10 cellular contexts compared by ENCODE assay signal in the genomic region with DNA sequence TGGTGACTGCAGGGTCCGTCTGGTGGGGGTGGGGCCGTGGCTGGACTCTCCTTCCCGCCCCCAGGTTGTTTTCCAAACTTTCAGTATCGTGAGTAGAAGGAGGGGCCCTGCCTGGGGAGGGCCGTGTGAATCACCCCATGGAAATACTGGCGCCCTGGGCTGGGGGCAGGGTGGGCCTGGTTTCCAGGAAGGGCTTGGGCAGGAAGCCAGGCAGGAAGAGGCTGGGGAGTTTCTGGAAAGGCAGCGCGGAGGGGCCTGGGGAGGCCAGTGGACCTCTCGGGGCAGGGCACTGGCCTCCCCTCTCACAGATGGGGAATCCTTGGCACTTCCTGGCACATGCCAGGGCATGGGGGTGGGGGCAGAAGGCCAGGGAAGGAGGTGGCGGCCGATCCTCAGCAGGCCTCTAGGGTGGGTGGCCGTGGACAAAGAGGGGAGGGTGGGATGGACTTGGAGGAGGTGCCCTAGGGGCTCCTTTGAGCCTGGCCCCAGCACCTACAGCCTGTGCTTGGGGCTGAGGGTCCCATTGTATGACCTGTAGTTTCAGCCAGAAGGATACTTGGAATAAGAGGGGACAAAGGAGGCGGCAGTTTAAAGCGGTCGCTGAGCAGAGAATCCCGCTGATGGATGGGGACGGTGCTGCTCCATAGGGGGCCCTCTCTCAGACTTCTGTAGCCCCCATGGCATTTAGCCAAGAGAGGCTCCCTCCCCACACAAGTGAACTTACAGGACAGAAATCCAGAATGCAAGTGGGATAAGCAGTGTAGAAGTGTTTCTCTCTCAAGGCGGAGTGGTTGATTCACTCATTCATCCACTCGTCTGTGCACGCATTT. TPM values are rescaled to one million over a fixed set of nuclear protein-coding genes. Genes with fewer than 3 reads are reported as not detected.
DNase-seq lines count a peak whose midpoint lies in the region; ATAC-seq and TF ChIP-seq lines count a peak whose summit lies in the region.
"Had no signal": no experiment of that assay in that cellular context is flagged by ENCODE, and none has a peak within 500 bp of the region (broad histone marks: within the 10 kb centered on the region; RNA-seq: fewer than 3 reads in every experiment).

No MANE protein-coding gene starts in this region.

- H3K27ac Mint-ChIP-seq in CD8-positive, alpha-beta memory T cell, result no peak overlapping the region
- H3K27ac Mint-ChIP-seq in osteocyte (ENCODE audit: unreplicated experiment), result peak overlapping the region; percentile 94
- H3K27ac Mint-ChIP-seq in stimulated activated memory B cell treated with anti-CD40 and anti-IgM and Interleukin-4, amounts not matched to agents 10 μg/mL and 1 μg/mL and 100 μg/mL, for 72 hours, result no peak overlapping the region

- POLR2A ChIA-PET in CD8-positive, alpha-beta memory T cell (lab: Charles Lee), result no interaction called here

- peaks cover 20 to 46% of the 10 kb centered on the region in 2 donors for H3K27me3 Mint-ChIP-seq in CD8-positive, alpha-beta memory T cell
- no peaks in the 10 kb centered on the region for H3K27me3 Mint-ChIP-seq in osteocyte (ENCODE audit: unreplicated experiment)
- peaks cover 77% of the 10 kb centered on the region for H3K27me3 Mint-ChIP-seq in stimulated activated memory B cell treated with anti-CD40 and anti-IgM and Interleukin-4, amounts not matched to agents 10 μg/mL and 1 μg/mL and 100 μg/mL, for 72 hours

- peaks cover 1 to 8% (median 3%) of the 10 kb centered on the region in 3 donors for H3K4me1 Mint-ChIP-seq in CD8-positive, alpha-beta memory T cell
- peaks cover 40% of the 10 kb centered on the region for H3K4me1 Mint-ChIP-seq in osteocyte (ENCODE audit: unreplicated experiment)
- H3K4me1 Mint-ChIP-seq in stimulated activated memory B cell treated with anti-CD40 and anti-IgM and Interleukin-4, amounts not matched to agents 10 μg/mL and 1 μg/mL and 100 μg/mL, for 72 hours, result no peaks in the 10 kb centered on the region

- TF ChIP-seq CTCF in foreskin fibroblast (IDR thresholded peaks at IDR 0.05; ENCODE audit: low read depth, low read length) (no peak), osteocyte (IDR thresholded peaks at IDR 0.05) (no peak)

- CTCF ChIA-PET in CD8-positive, alpha-beta memory T cell (lab: Charles Lee), result interaction anchor here (1.4 kb wide), 1 partner anchor 18 kb away, joined by 3 read pairs; no protein-coding TSS in a partner anchor

- no peak overlapping the region for H3K4me3 Mint-ChIP-seq in CD8-positive, alpha-beta memory T cell
- H3K4me3 Mint-ChIP-seq in osteocyte (ENCODE audit: unreplicated experiment), result peak overlapping the region; percentile 65
- H3K4me3 Mint-ChIP-seq in stimulated activated memory B cell treated with anti-CD40 and anti-IgM and Interleukin-4, amounts not matched to agents 10 μg/mL and 1 μg/mL and 100 μg/mL, for 72 hours, result no peak overlapping the region

- DNase-seq in CD8-positive, alpha-beta memory T cell, result no peak
- peak; percentile 84 for DNase-seq in UCSD-AML1 (lab: John Stamatoyannopoulos, UW; ENCODE audit: unreplicated experiment)
- peak; percentile 48 to 61 for DNase-seq in foreskin fibroblast
- DNase-seq in osteocyte (ENCODE audit: extremely low spot score, unreplicated experiment), result peak; percentile 89
- no peak for DNase-seq in NCI-H345 (lab: John Stamatoyannopoulos, UW)
- no peak for DNase-seq in NCI-H2227 treated with DMSO at 0.1 percent for 48 hours (lab: John Stamatoyannopoulos, UW)
- DNase-seq: COR-L47 had no signal

- no peaks in the 10 kb centered on the region for H3K36me3 ChIP-seq in CD8-positive, alpha-beta memory T cell (ENCODE audit: insufficient read depth, low read length)

- H3K27ac ChIP-seq in CD8-positive, alpha-beta memory T cell (ENCODE audit: low read depth, low read length), result peak overlapping the region; percentile 24

- H3K9me3 Mint-ChIP-seq in CD8-positive, alpha-beta memory T cell, result peaks cover 0 to 2% (median 0%) of the 10 kb centered on the region in 5 donors
- H3K9me3 Mint-ChIP-seq in osteocyte (ENCODE audit: unreplicated experiment), result no peaks in the 10 kb centered on the region
- no peaks in the 10 kb centered on the region for H3K9me3 Mint-ChIP-seq in stimulated activated memory B cell treated with anti-CD40 and anti-IgM and Interleukin-4, amounts not matched to agents 10 μg/mL and 1 μg/mL and 100 μg/mL, for 72 hours

- H3K9me3 ChIP-seq in CD8-positive, alpha-beta memory T cell (ENCODE audit: low read length), result no peaks in the 10 kb centered on the region

- no peaks in the 10 kb centered on the region for H3K4me1 ChIP-seq in CD8-positive, alpha-beta memory T cell (ENCODE audit: insufficient read depth, low read length)

- no peak for ATAC-seq in stimulated activated memory B cell treated with anti-CD40 and anti-IgM and Interleukin-4, amounts not matched to agents 10 μg/mL and 1 μg/mL and 100 μg/mL, for 72 hours
- ATAC-seq in HG03521 (IDR thresholded peaks at IDR 0.05; ENCODE audit: unreplicated experiment), result no peak

- no peaks in the 10 kb centered on the region for H3K36me3 Mint-ChIP-seq in CD8-positive, alpha-beta memory T cell
- H3K36me3 Mint-ChIP-seq in osteocyte (ENCODE audit: unreplicated experiment), result no peaks in the 10 kb centered on the region
- H3K36me3 Mint-ChIP-seq in stimulated activated memory B cell treated with anti-CD40 and anti-IgM and Interleukin-4, amounts not matched to agents 10 μg/mL and 1 μg/mL and 100 μg/mL, for 72 hours, result no peaks in the 10 kb centered on the region

- no peaks in the 10 kb centered on the region for H3K27me3 ChIP-seq in CD8-positive, alpha-beta memory T cell (ENCODE audit: insufficient read depth, low read length, poor library complexity, severe bottlenecking)

- no peak overlapping the region for H3K4me3 ChIP-seq in CD8-positive, alpha-beta memory T cell (ENCODE audit: low read length)
- no peak overlapping the region for H3K4me3 ChIP-seq in foreskin fibroblast (ENCODE audit: low read depth in 1 of 2, low read length in 2 of 2)

RNA-seq across cellular contexts. Expression of a gene that starts 56.5 kb away (rescaled TPM):
- total RNA-seq in CD8-positive, alpha-beta memory T cell, result not detected
- not detected for polyA plus RNA-seq in CD8-positive, alpha-beta memory T cell
- total RNA-seq in osteocyte, result 0.67 and 0.91 TPM in 2 replicates
- total RNA-seq: T-helper 2 cell treated with Interferon-gamma antibody and Interleukin-4, amounts not matched to agents 100 ng/mL and 5 ng/mL, for 36 hours had no signal

Comparison
In these comparisons a context has a peak if more than half of its experiments do, and no peak if none do; other contexts are left out.
1. DNase-seq: peak in UCSD-AML1 (single experiment), foreskin fibroblast (2 of 2) and osteocyte (single experiment); none in CD8-positive, alpha-beta memory T cell (0 of 5), NCI-H345 (single experiment) and NCI-H2227 treated with DMSO at 0.1 percent for 48 hours (single experiment).